ENCODE assay signal across 9 cellular contexts in the genomic region with DNA sequence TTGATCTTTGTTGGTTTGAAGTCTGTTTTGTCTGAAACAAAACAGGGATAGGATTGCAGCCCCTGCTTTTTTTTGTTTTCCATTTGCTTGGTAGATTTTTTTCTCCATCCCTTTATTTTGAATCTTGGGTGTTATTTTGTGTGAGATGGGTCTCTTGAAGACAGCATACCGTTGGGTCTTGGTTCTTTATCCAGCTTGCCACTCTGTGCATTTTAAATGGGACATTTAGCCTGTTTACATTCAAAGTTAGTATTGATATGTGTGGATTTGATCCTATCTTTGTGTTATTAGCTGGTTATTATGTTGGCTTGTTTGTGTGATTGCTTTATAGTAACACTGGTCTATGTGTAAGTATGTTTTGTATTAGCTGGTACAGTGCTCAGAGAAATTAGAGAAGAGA.
"Had no signal": no experiment of that assay in that cellular context is flagged by ENCODE, and none has a peak within 500 bp of the region (broad histone marks: within the 10 kb centered on the region; RNA-seq: fewer than 3 reads in every experiment).

No MANE protein-coding gene starts in this region.

- H3K9ac ChIP-seq: GM23248 had no signal

- ATAC-seq: HCT116, K562 had no signal

- H3K9me3 ChIP-seq: HAP-1 had no signal

- H3K36me3 ChIP-seq: HAP-1 had no signal

- DNase-seq: GM23248, GOT3, H7, IMR-90, KG1 had no signal

- H2AFZ ChIP-seq: GM23248 had no signal

- FAIRE-seq: HTR-8/SVneo, K562 had no signal

- H3K4me1 ChIP-seq: HAP-1 had no signal

- H3K27ac ChIP-seq: GM23248 had no signal

- H3K4me3 ChIP-seq: GM23248, HAP-1, K562 had no signal
